Comparison of ENCODE assay signal across 29 cellular contexts in the genomic region with DNA sequence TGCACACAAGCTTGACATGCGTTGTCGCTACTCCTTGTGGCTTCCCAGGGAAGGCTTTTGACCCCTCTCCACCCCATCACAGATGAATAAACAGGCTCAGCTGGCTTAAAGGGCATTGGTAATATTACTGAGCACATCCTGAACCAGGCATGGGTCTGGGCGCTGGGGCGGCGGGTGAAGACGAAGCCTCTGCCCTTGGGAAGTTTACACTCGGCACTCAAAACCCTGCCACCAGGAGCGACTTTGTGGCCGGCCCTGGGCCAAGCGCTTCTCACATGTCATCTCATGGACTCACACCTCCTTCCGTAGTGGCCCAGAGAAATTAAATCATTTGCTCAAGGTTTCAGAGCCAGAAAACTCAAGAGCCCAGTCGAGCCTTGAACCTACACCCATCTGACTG.
"Had no signal": no experiment of that assay in that cellular context is flagged by ENCODE, and none has a peak within 500 bp of the region (broad histone marks: within the 10 kb centered on the region; RNA-seq: fewer than 3 reads in every experiment).

No MANE protein-coding gene starts in this region.

- H3K27ac Mint-ChIP-seq: activated CD4-positive, alpha-beta T cell treated with anti-CD3 and anti-CD28 coated beads, Interleukin-2, amount 10 ng/mL, durations not matched to agents 24 days and 14 days; activated CD8-positive, alpha-beta T cell treated with anti-CD3 and anti-CD28 coated beads for 36 hours; activated T-cell treated with anti-CD3 and anti-CD28 coated beads, Interleukin-2, amount 50 U/mL, for 72 hours had no signal

- H3K27me3 Mint-ChIP-seq: activated CD4-positive, alpha-beta T cell treated with anti-CD3 and anti-CD28 coated beads, Interleukin-2, amount 10 ng/mL, durations not matched to agents 24 days and 14 days; activated CD8-positive, alpha-beta T cell treated with anti-CD3 and anti-CD28 coated beads for 36 hours; activated T-helper 17 cell treated with anti-CD3 and anti-CD28 coated beads, Interleukin-2, amount 50 U/mL, for 72 hours had no signal

- H3K27me3 ChIP-seq: brain microvascular endothelial cell had no signal

- H3K4me2 ChIP-seq: KMS-11 had no signal

- H3K9me3 Mint-ChIP-seq: activated CD8-positive, alpha-beta T cell treated with anti-CD3 and anti-CD28 coated beads for 36 hours; activated naive CD4-positive, alpha-beta T cell treated with anti-CD3 and anti-CD28 coated beads, Interleukin-2, amount 50 U/mL, for 72 hours; activated T-cell treated with anti-CD3 and anti-CD28 coated beads, Interleukin-2, amount 50 U/mL, for 72 hours; activated T-helper 17 cell treated with anti-CD3 and anti-CD28 coated beads, Interleukin-2, amount 50 U/mL, for 72 hours; T-helper 2 cell treated with Interferon-gamma antibody and Interleukin-4, amounts not matched to agents 5 μg/mL and 100 μg/mL, for 36 hours had no signal

- H3K4me3 Mint-ChIP-seq: activated CD4-positive, alpha-beta T cell treated with anti-CD3 and anti-CD28 coated beads, Interleukin-2, amount 10 ng/mL, durations not matched to agents 24 days and 14 days; activated CD8-positive, alpha-beta T cell treated with anti-CD3 and anti-CD28 coated beads for 36 hours; activated T-helper 17 cell treated with anti-CD3 and anti-CD28 coated beads, Interleukin-2, amount 50 U/mL, for 72 hours had no signal

- ATAC-seq: activated CD8-positive, alpha-beta T cell treated with anti-CD3 and anti-CD28 coated beads for 36 hours; activated naive CD4-positive, alpha-beta T cell treated with anti-CD3 and anti-CD28 coated beads, Interleukin-2, amount 50 U/mL, for 72 hours; activated T-cell treated with anti-CD3 and anti-CD28 coated beads, Interleukin-2, amount 50 U/mL, for 72 hours had no signal

- H3K9ac ChIP-seq: KMS-11 had no signal

- H3K27ac ChIP-seq: brain microvascular endothelial cell, KMS-11 had no signal

- DNase-seq: activated CD4-positive, alpha-beta T cell treated with anti-CD3 and anti-CD28 coated beads, Interleukin-2, amount 10 ng/mL, durations not matched to agents 24 days and 14 days; activated CD4-positive, alpha-beta T cell treated with anti-CD3 and anti-CD28 coated beads, Interleukin-2, amount 50 U/mL, for 4 hours; activated CD8-positive, alpha-beta T cell treated with anti-CD3 and anti-CD28 coated beads for 36 hours; activated effector memory CD4-positive, alpha-beta T cell treated with anti-CD3 and anti-CD28 coated beads, Interleukin-2, amount 50 U/mL, for 16 hours; activated naive CD4-positive, alpha-beta T cell; activated T-cell treated with anti-CD3 and anti-CD28 coated beads, Interleukin-2, amount 50 U/mL, for 1 hour; activated T-cell treated with anti-CD3 and anti-CD28 coated beads, Interleukin-2, amount 50 U/mL, for 72 hours; amniotic stem cell; aorta; brain microvascular endothelial cell; central memory CD4-positive, alpha-beta T cell; MM.1S; MV-4-11; NCI-H1092; NCI-H1436 treated with DMSO at 0.1 percent for 48 hours; NCI-H1694 treated with DMSO at 0.1 percent for 48 hours; NCI-H2029 treated with DMSO at 0.1 percent for 48 hours; NCI-H2107; NCI-H2171; NCI-H510A; NCI-H526; NCI-H748 treated with DMSO at 0.1 percent for 48 hours; NK-92 treated with Interleukin-12 subunit alpha and Interleukin-12 subunit beta, amount 100 ng/mL, for 24 hours; Right ventricle myocardium superior; SW 1271 had no signal
